In the genomic region with DNA sequence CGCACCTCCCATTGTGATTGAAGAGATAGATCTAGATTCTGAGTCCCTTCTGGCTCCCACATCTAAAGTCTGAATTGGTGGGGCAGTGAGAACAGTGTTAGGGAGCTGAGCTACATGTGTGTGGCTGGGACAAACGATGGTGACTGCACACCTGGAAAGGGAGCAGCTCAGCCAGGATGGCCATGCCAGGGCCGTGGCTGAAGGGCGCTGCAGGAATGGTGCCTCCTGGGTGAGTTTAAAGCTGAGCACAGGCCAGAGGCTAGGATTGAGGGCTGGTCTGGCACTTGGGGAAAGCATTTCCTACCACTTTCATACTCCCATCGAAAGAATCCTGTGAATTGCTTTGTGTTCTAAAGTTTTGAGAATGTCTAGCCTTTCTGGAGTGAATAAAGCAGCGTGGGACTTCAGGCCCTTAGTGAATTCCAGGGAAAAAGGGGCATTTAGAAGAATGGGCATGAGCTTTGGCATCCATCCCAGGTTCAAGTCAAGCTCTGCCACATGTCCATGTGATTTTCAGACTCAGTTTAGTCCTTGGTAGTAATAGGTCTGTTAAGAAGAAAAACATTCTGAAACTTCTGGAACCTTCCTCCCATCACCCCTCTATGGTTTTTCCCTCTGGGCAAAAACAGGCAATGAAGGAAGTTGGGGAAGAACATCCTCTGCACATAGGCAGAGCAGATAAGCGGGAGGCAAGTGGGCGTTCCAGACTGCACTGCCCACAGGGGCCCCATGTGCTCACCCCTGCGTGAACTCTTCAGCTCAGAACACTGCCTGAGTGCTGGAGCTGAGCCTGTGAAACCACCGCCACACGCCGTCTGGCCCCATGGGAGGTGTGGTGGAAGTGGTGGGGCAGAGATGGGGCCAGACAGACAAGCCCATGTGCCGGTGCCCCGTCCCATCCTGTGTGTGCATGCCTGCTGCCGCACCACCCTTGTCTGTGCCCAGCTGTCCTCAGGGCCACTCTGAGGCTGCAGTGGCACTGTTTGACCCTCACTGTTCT, we compare ENCODE assay signal across 9 cellular contexts. TPM values are rescaled to one million over a fixed set of nuclear protein-coding genes. Genes with fewer than 3 reads are reported as not detected.
DNase-seq lines count a peak whose midpoint lies in the region; ATAC-seq, FAIRE-seq and TF ChIP-seq lines count a peak whose summit lies in the region.
"Had no signal": no experiment of that assay in that cellular context is flagged by ENCODE, and none has a peak within 500 bp of the region (broad histone marks: within the 10 kb centered on the region; RNA-seq: fewer than 3 reads in every experiment).

No MANE protein-coding gene starts in this region.

- no peak for DNase-seq in nephron progenitor cell
- no peak for DNase-seq in PC-3
- DNase-seq in RPMI8226: no peak
- DNase-seq in D721Med (ENCODE audit: insufficient read length, low spot score): no peak
- DNase-seq: aorta had no signal

- H3K27ac ChIP-seq in PC-3 (ENCODE audit: low read length): no peak overlapping the region
- H3K27ac ChIP-seq: KMS-11, parathyroid adenoma had no signal

- no peaks in the 10 kb centered on the region for H3K27me3 Mint-ChIP-seq in nephron progenitor cell (ENCODE audit: low read depth, poor library complexity)

- TF ChIP-seq CTCF in nephron progenitor cell (IDR thresholded peaks at IDR 0.05) (no peak), PC-3 (conservative IDR thresholded peaks at IDR 0.05; ENCODE audit: low read depth, low read length) (no peak), D721Med (IDR thresholded peaks at IDR 0.05; ENCODE audit: insufficient read depth, missing control alignments) (no peak)

- no peak overlapping the region for H3K4me3 Mint-ChIP-seq in nephron progenitor cell

- peaks cover 8% of the 10 kb centered on the region for H3K4me1 Mint-ChIP-seq in nephron progenitor cell

- FAIRE-seq in D721Med (lab: Jason Lieb, UNC): no peak

- POLR2A ChIA-PET in PC-3 (lab: Charles Lee; ENCODE audit: unreplicated experiment): no interaction called here

- no peak overlapping the region for H3K4me3 ChIP-seq in PC-3 (ENCODE audit: low read length)

- no peak overlapping the region for H3K4me2 ChIP-seq in PC-3 (ENCODE audit: low read length)
- H3K4me2 ChIP-seq: KMS-11 had no signal

- intact Hi-C loops in PC-3 (cut with micrococcal nuclease): no loop called here

- H3K36me3 ChIP-seq in PC-3 (ENCODE audit: low read depth, low read length): peaks cover 30% of the 10 kb centered on the region; the same call in 1 of the 2 replicates

- no peaks in the 10 kb centered on the region for H4K20me1 ChIP-seq in PC-3 (ENCODE audit: low read length)

- H3K27ac Mint-ChIP-seq in nephron progenitor cell: peak overlapping the region; percentile 87

- no peaks in the 10 kb centered on the region for H3F3A ChIP-seq in PC-3 (ENCODE audit: low read length, unreplicated experiment)

- no peaks in the 10 kb centered on the region for H3K27me3 ChIP-seq in PC-3 (ENCODE audit: low read length)

- peak; percentile 94 for ATAC-seq in GM21360 (IDR thresholded peaks at IDR 0.05; ENCODE audit: unreplicated experiment)
- peak; percentile 97 for ATAC-seq in HG03571 (IDR thresholded peaks at IDR 0.05; ENCODE audit: unreplicated experiment)
- ATAC-seq in PC-3: no peak

- CTCF ChIA-PET in PC-3 (lab: Charles Lee): no interaction called here

- peaks cover 28% of the 10 kb centered on the region for H3K36me3 Mint-ChIP-seq in nephron progenitor cell (ENCODE audit: low read depth)

- BruUV-seq in PC-3 (replicated peaks; lab: Mats Ljungman, UMichigan): no TSS peak

- no peaks in the 10 kb centered on the region for H3K9me3 Mint-ChIP-seq in nephron progenitor cell

- no peaks in the 10 kb centered on the region for H3K9me2 ChIP-seq in PC-3 (replicated peaks; ENCODE audit: low read length)

- H2AFZ ChIP-seq in PC-3 (ENCODE audit: low read length): no peak overlapping the region
- H2AFZ ChIP-seq: parathyroid adenoma had no signal

- H3K79me2 ChIP-seq in PC-3 (ENCODE audit: low read length): no peaks in the 10 kb centered on the region

- no peaks in the 10 kb centered on the region for H3K9me3 ChIP-seq in PC-3 (ENCODE audit: low read length)

- H3K9ac ChIP-seq in PC-3 (ENCODE audit: low read length): no peak overlapping the region
- H3K9ac ChIP-seq: KMS-11, parathyroid adenoma had no signal

- no peaks in the 10 kb centered on the region for H3K4me1 ChIP-seq in PC-3 (ENCODE audit: insufficient read depth, low read length)
- H3K4me1 ChIP-seq: parathyroid adenoma had no signal

RNA-seq across cellular contexts. Expression of gene CPNE9, which starts 12.9 kb away (rescaled TPM):
- total RNA-seq in PC-3 (2014; rRNA removed): 0.07 TPM in 1 of 2 replicates, not detected in the other
- total RNA-seq: aorta had no signal

RNA-seq across cellular contexts. Expression of gene BRPF1, which starts 40.8 kb away (rescaled TPM):
- total RNA-seq in PC-3 (2014; rRNA removed): 27.0 and 29.8 TPM in 2 replicates

RNA-seq across cellular contexts. Expression of gene MTMR14, which starts 41.4 kb away (rescaled TPM):
- 30.7 and 31.4 TPM in 2 replicates for total RNA-seq in PC-3 (2014; rRNA removed)

RNA-seq across cellular contexts. Expression of gene OGG1, which starts 59.0 kb away (rescaled TPM):
- 38.7 and 47.3 TPM in 2 replicates for total RNA-seq in PC-3 (2014; rRNA removed)
